10 cellular contexts compared by ENCODE assay signal in the genomic region with DNA sequence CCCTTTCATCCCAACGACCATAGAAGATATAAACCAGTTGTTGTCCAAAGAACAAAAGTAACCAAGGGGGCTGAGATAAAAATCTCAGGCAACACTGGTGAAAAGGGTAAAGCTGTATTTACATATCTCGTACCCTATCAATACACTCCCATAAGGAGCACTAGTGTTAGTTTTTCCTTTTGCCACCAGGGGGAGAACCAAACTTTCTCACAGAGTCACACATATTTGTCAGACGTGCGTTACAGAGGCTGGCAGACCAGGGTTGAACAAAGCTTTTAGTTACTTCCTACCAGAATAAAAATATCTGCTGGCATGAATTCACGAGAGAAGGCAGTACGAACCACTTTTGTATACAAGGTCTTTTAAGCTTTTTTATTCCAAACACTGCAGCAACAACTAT.
DNase-seq lines count a peak whose midpoint lies in the region; ATAC-seq lines count a peak whose summit lies in the region.
"Had no signal": no experiment of that assay in that cellular context is flagged by ENCODE, and none has a peak within 500 bp of the region (broad histone marks: within the 10 kb centered on the region; RNA-seq: fewer than 3 reads in every experiment).

No MANE protein-coding gene starts in this region.

- H4K91ac ChIP-seq in neuronal stem cell (ENCODE audit: low read depth, low read length, poor library complexity) = no peak overlapping the region

- no peak overlapping the region for H3K4me2 ChIP-seq in neuronal stem cell (ENCODE audit: insufficient read depth, low read length, poor library complexity, severe bottlenecking)
- H3K4me2 ChIP-seq: BLaER1 had no signal

- H2BK120ac ChIP-seq in neuronal stem cell (ENCODE audit: low read depth, low read length) = no peak overlapping the region

- no peak overlapping the region for H3K14ac ChIP-seq in neuronal stem cell (ENCODE audit: low read length)

- ATAC-seq in GM19468 (IDR thresholded peaks at IDR 0.05; ENCODE audit: extremely low read depth, unreplicated experiment) (peak; percentile 76), HG02970 (IDR thresholded peaks at IDR 0.05; ENCODE audit: low FRiP score, unreplicated experiment) (no peak)
- ATAC-seq: activated naive CD4-positive, alpha-beta T cell treated with anti-CD3 and anti-CD28 coated beads, Interleukin-2, amount 50 U/mL, for 72 hours had no signal

- no peaks in the 10 kb centered on the region for H3K9me3 ChIP-seq in SJCRH30 (replicated peaks)
- peaks cover 0 to 1% of the 10 kb centered on the region in 2 donors for H3K9me3 ChIP-seq in neuronal stem cell (replicated peaks in 1 of 2; ENCODE audit: control insufficient read depth in 2 of 2, insufficient read depth in 1 of 2, low read depth in 1 of 2, low read length in 2 of 2)

- H3K4me3 ChIP-seq in SJCRH30 (no peak overlapping the region), neuronal stem cell (ENCODE audit: low read length in 2 of 2) (no peak overlapping the region)
- H3K4me3 ChIP-seq: BLaER1 had no signal

- H3K27me3 ChIP-seq in SJCRH30 = no peaks in the 10 kb centered on the region
- no peaks in the 10 kb centered on the region for H3K27me3 ChIP-seq in neuronal stem cell (ENCODE audit: control insufficient read depth in 3 of 3, insufficient read depth in 3 of 3, low read depth in 1 of 3, low read length in 3 of 3)

- H2BK12ac ChIP-seq in neuronal stem cell (ENCODE audit: low read length) = no peak overlapping the region

- H2AK5ac ChIP-seq in neuronal stem cell (ENCODE audit: low read depth, low read length) = no peak overlapping the region

- H3K4me1 ChIP-seq in SJCRH30 (peaks cover 16% of the 10 kb centered on the region), neuronal stem cell (ENCODE audit: control insufficient read depth in 2 of 2, insufficient read depth in 1 of 2, low read depth in 1 of 2, low read length in 2 of 2) (no peaks in the 10 kb centered on the region)
- H3K4me1 ChIP-seq: BLaER1 had no signal

- H3K9ac ChIP-seq in neuronal stem cell (ENCODE audit: low read depth, low read length, poor library complexity) = no peak overlapping the region
- H3K9ac ChIP-seq: BLaER1 had no signal

- H2BK5ac ChIP-seq in neuronal stem cell (ENCODE audit: low read length) = no peak overlapping the region

- H3K18ac ChIP-seq in neuronal stem cell (ENCODE audit: low read length) = no peak overlapping the region

- no peak overlapping the region for H3K4ac ChIP-seq in neuronal stem cell (ENCODE audit: low read length)

- H3K79me1 ChIP-seq in neuronal stem cell (ENCODE audit: low read depth, low read length) = no peaks in the 10 kb centered on the region

- H2AFZ ChIP-seq in neuronal stem cell (ENCODE audit: low read length) = peak overlapping the region; percentile 34

- H3K36me3 ChIP-seq in SJCRH30 = peaks cover 2% of the 10 kb centered on the region; the same call in 1 of the 2 replicates
- no peaks in the 10 kb centered on the region for H3K36me3 ChIP-seq in neuronal stem cell (replicated peaks in 1 of 2; ENCODE audit: control insufficient read depth in 2 of 2, insufficient read depth in 2 of 2, low read length in 2 of 2)
- H3K36me3 ChIP-seq: BLaER1 had no signal

- H3K27ac ChIP-seq in SJCRH30 (no peak overlapping the region), neuronal stem cell (replicated peaks; ENCODE audit: low read length) (no peak overlapping the region)
- H3K27ac ChIP-seq: BLaER1 had no signal

- no peak overlapping the region for H3K23ac ChIP-seq in neuronal stem cell (ENCODE audit: low read depth, low read length, poor library complexity)

- DNase-seq in NCI-H1436 (lab: John Stamatoyannopoulos, UW) (peak; percentile 32), NCI-H1436 treated with DMSO at 0.1 percent for 48 hours (lab: John Stamatoyannopoulos, UW) (no peak), HS-5 (ENCODE audit: low read depth) (peak; percentile 13), SJCRH30 (peak; percentile 50 to 84), fibroblast of peridontal ligament (ENCODE audit: extremely low read depth) (peak; percentile 79), neuronal stem cell (ENCODE audit: low spot score) (peak; percentile 15)

- H2BK15ac ChIP-seq in neuronal stem cell (ENCODE audit: low read length) = no peak overlapping the region

- no CpG with 5 or more reads among the region's 6 CpGs for WGBS in neuronal stem cell (ENCODE audit: extremely low coverage in 2 of 2, insufficient read length in 2 of 2, insufficient replicate concordance in 1 of 2), 2 donors

- H4K8ac ChIP-seq in neuronal stem cell (ENCODE audit: low read depth, low read length) = no peak overlapping the region
